In genomic region chrX:40081679-40082068, GRCh38 we compare ENCODE assay signal across 1 cellular context.
TF ChIP-seq lines count a peak whose summit lies in the region.

No MANE protein-coding gene starts in this region.

TF ChIP-seq in H1, 55 proteins besides CTCF, POLR2A, EP300 and RAD21:
- TF ChIP-seq RNF2 (IDR thresholded peaks at IDR 0.05; ENCODE audit: borderline replicate concordance, low read depth, low read length, missing control alignments, poor library complexity, severe bottlenecking) (no peak), TBP (IDR thresholded peaks at IDR 0.05; ENCODE audit: low read depth, low read length) (no peak), KDM5A (IDR thresholded peaks at IDR 0.05; ENCODE audit: low read length) (no peak), ATF3 (IDR thresholded peaks at IDR 0.05; ENCODE audit: insufficient read depth, low read depth, low read length) (no peak), SIX5 (IDR thresholded peaks at IDR 0.05; ENCODE audit: low read depth, low read length) (no peak), SIRT6 (IDR thresholded peaks at IDR 0.05; ENCODE audit: low read length) (no peak)
TF ChIP-seq in H1: peak in this region for 0.
